In the genomic region with DNA sequence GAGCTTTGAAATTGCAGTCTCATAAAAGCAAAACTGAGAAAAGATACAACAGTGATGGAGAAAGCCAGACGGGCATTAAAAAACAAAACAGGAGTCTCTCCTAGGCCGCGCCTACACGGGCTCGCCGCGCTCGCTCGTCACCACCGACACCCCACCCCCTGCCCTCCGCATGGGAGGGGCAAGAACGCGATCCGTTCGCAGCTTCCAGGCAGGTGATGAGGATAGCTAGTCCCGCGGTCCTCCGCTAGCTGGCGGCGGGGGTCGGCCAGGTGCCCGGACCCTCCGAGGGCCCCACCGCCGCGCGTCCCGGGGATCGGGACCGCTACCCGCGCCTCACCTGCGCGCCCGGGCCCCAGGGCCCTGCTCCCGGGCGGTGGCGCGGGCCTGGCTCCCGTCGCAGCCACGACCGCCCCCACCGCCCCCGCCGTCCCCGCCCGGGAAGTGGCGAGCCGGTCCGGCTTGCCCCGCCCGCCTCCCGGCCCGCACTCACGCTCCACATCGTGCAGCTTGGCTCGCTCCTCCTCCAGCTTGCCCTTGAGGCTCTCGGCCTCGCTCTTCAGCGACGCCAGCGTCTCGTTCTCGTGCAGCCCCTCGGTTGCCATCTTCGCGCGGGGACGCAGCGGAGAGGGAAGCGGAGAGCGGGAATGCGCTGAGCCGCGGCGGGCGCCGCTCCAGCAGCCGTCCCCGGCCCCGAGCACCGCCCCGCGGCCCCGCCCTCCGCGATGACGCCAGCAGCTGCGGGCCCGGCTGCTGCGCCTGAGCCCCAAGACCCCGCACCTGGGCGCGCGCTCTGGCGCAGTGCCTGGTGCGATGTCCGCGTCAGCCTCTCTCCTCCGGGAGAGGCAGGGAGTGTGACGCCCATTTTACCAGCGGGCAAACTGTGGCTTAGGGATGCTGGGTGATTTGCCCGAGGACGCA, we compare ENCODE assay signal across 8 cellular contexts. TPM values are rescaled to one million over a fixed set of nuclear protein-coding genes. Genes with fewer than 3 reads are reported as not detected.
DNase-seq lines count a peak whose midpoint lies in the region; ATAC-seq and TF ChIP-seq lines count a peak whose summit lies in the region.

No MANE protein-coding gene starts in this region.

- ATAC-seq in GM18907 (IDR thresholded peaks at IDR 0.05; ENCODE audit: unreplicated experiment) (peak; percentile 89), HG03135 (IDR thresholded peaks at IDR 0.05; ENCODE audit: unreplicated experiment) (peak; percentile 80)

- no peaks in the 10 kb centered on the region for H3K36me3 ChIP-seq in kidney epithelial cell (ENCODE audit: control insufficient read depth, insufficient read depth, low read length)

- H3K4me3 ChIP-seq in AG10803 (ENCODE audit: low read length) (peak overlapping the region; percentile 87), kidney epithelial cell (ENCODE audit: low read depth, low read length) (peak overlapping the region; percentile 93)

- DNase-seq in AG10803 (ENCODE audit: low read depth) (peak; percentile 68), NCI-H2227 treated with DMSO at 0.1 percent for 48 hours (lab: John Stamatoyannopoulos, UW) (peak; percentile 78), cerebellar nuclear complex (lab: John Stamatoyannopoulos, UW) (peak; percentile 80 to 86), kidney epithelial cell (ENCODE audit: low read depth) (peak; percentile 34)
- peak; percentile 88 for DNase-seq in activated CD4-positive, CD25-positive, alpha-beta regulatory T cell treated with anti-CD3 and anti-CD28 coated beads, Interleukin-2, amount 50 U/mL, for 72 hours
- DNase-seq in stimulated activated CD4-positive, alpha-beta T cell treated with anti-CD3 and anti-CD28 coated beads, Interleukin-15, amount 100 ng/mL, for 48 hours (ENCODE audit: low read depth in 2 of 2), result peak; percentile 69 to 83

- TF ChIP-seq CTCF in AG10803 (conservative IDR thresholded peaks at IDR 0.05; ENCODE audit: low read length), result no peak
- no peak for TF ChIP-seq CTCF in kidney epithelial cell (IDR thresholded peaks at IDR 0.05; ENCODE audit: insufficient read depth, low read length, poor library complexity, severe bottlenecking)

- no peaks in the 10 kb centered on the region for H3K27me3 ChIP-seq in kidney epithelial cell (ENCODE audit: control insufficient read depth, insufficient read depth, low read length)

RNA-seq across cellular contexts. Expression of a gene that starts 11.7 kb away (rescaled TPM):
- total RNA-seq in kidney epithelial cell, result 39.9 and 46.7 TPM in 2 replicates

Comparison
In these comparisons a context has a peak if more than half of its experiments do, and no peak if none do; other contexts are left out.
1. Peak in every context shown above with its lines: DNase-seq, ATAC-seq and H3K4me3 ChIP-seq.
2. DNase-seq: peak in every context shown above with its lines; median percentile 88 in activated CD4-positive, CD25-positive, alpha-beta regulatory T cell treated with anti-CD3 and anti-CD28 coated beads, Interleukin-2, amount 50 U/mL, for 72 hours; 83 in cerebellar nuclear complex; 78 in NCI-H2227 treated with DMSO at 0.1 percent for 48 hours; 76 in stimulated activated CD4-positive, alpha-beta T cell treated with anti-CD3 and anti-CD28 coated beads, Interleukin-15, amount 100 ng/mL, for 48 hours; 68 in AG10803; 34 in kidney epithelial cell.